ENCODE assay signal across 8 cellular contexts in the genomic region with DNA sequence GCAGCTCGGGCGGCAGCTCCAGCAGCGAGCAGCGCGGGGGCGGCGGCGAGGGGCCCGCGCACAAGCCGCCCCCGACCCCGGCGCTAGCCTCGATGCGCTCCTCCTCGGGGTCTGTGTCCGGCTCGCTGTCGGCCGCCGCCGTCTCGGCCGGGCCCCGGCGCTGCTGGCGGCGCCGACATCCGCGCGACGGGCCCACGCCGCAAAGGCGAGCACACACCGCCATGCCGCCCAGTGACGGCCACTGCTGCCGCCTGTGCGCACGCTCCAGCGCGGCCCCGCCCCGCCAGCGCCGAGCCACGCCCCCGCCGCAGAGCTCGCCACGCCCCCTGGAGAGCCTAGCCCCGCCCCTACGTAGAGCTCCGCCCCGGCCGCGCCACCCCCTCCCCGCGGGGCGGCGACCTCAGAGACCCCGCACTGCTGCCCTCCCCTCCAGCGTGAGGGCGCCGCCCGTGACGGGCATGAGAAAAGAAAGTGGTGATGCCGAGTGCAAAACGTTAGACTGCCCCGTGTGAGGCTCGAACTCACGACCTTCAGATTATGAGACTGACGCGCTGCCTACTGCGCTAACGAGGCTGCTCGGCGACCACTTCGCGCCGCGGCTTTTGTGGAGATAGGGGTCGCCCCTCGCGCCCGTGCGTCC. TPM values are rescaled to one million over a fixed set of nuclear protein-coding genes. Genes with fewer than 3 reads are reported as not detected.
DNase-seq lines count a peak whose midpoint lies in the region; ATAC-seq and TF ChIP-seq lines count a peak whose summit lies in the region.

TSS of gene FBXO31 (minus strand) at position 255 of the 640 bp plus-strand sequence. CDS start at position 223, 32 bp downstream.

- H3K9ac ChIP-seq in SK-N-MC (ENCODE audit: insufficient read length), result peak within 1 kb of the TSS; percentile 71

- peak; percentile 94 for DNase-seq in EL
- DNase-seq in GM23338 (ENCODE audit: low spot score), result peak; percentile 93
- DNase-seq in LNCaP clone FGC (ENCODE audit: low read depth), result no peak
- no peak for DNase-seq in SK-N-MC (ENCODE audit: low read depth, low spot score)
- peak; percentile 89 for DNase-seq in activated naive CD4-positive, alpha-beta T cell treated with anti-CD3 and anti-CD28 coated beads, Interleukin-2, amount 10 ng/mL, durations not matched to agents 7 days and 5 days
- peak; percentile 91 for DNase-seq in globus pallidus (ENCODE audit: low spot score)
- DNase-seq in occipital lobe (lab: John Stamatoyannopoulos, UW), result peak; percentile 87

- H3K4me3 ChIP-seq in GM23338, result peak within 1 kb of the TSS; percentile 97
- peak within 1 kb of the TSS; percentile 77 for H3K4me3 ChIP-seq in LNCaP clone FGC (ENCODE audit: low read depth, low read length)
- H3K4me3 ChIP-seq in SK-N-MC, result peak within 1 kb of the TSS; percentile 84

- H3K27me3 Mint-ChIP-seq in GM23338 (ENCODE audit: insufficient read depth, low read depth, poor library complexity), result peaks cover 25% of the 10 kb centered on the region
- peaks cover 4% of the 10 kb centered on the region for H3K27me3 Mint-ChIP-seq in activated naive CD4-positive, alpha-beta T cell treated with anti-CD3 and anti-CD28 coated beads, Interleukin-2, amount 10 ng/mL, durations not matched to agents 7 days and 5 days

- TF ChIP-seq CTCF in GM23338 (conservative IDR thresholded peaks at IDR 0.05; ENCODE audit: low read depth in 2 of 2), result 0 out of 4 replicates have a peak, but pooled peaks of 1 of the 2 experiments have one; percentile 4
- TF ChIP-seq CTCF in LNCaP clone FGC (IDR thresholded peaks at IDR 0.05; ENCODE audit: control insufficient read depth, extremely low read depth, insufficient read depth), result no peak

- peak within 1 kb of the TSS; percentile 80 for H3K4me3 Mint-ChIP-seq in GM23338
- peak within 1 kb of the TSS; percentile 87 for H3K4me3 Mint-ChIP-seq in activated naive CD4-positive, alpha-beta T cell treated with anti-CD3 and anti-CD28 coated beads, Interleukin-2, amount 10 ng/mL, durations not matched to agents 7 days and 5 days

- CTCF ChIA-PET in activated naive CD4-positive, alpha-beta T cell treated with anti-CD3 and anti-CD28 coated beads, Interleukin-2, amount 10 ng/mL, durations not matched to agents 7 days and 5 days (lab: Charles Lee), result interaction anchor here (1.0 to 2.9 kb wide), 4 partner anchors 9 to 68 kb away, joined by 4 to 17 read pairs (median 4); no protein-coding TSS in a partner anchor

- H3K36me3 ChIP-seq in GM23338 (ENCODE audit: insufficient read depth), result no peaks in the 10 kb centered on the region
- no peaks in the 10 kb centered on the region for H3K36me3 ChIP-seq in SK-N-MC (ENCODE audit: insufficient read depth, low read length)

- H3K27ac ChIP-seq in GM23338 (ENCODE audit: low read depth) (peak within 1 kb of the TSS; percentile 95), SK-N-MC (no peak within 1 kb of the TSS), temporal lobe (ENCODE audit: low read depth, low read length) (peak within 1 kb of the TSS; percentile 67)

- no peaks in the 10 kb centered on the region for H3K9me3 ChIP-seq in SK-N-MC (ENCODE audit: low read depth, low read length)

- no peak within 1 kb of the TSS for H3K27ac Mint-ChIP-seq in GM23338
- H3K27ac Mint-ChIP-seq in activated naive CD4-positive, alpha-beta T cell treated with anti-CD3 and anti-CD28 coated beads, Interleukin-2, amount 10 ng/mL, durations not matched to agents 7 days and 5 days, result peak within 1 kb of the TSS; percentile 99

- H2AFZ ChIP-seq in GM23338, result peak within 1 kb of the TSS; percentile 92

- peaks cover 21% of the 10 kb centered on the region; the same call in 1 of the 2 replicates for H3K4me1 ChIP-seq in GM23338 (ENCODE audit: insufficient read depth)

- no peaks in the 10 kb centered on the region for H3K27me3 ChIP-seq in GM23338 (ENCODE audit: insufficient read depth)

- H3K4me2 ChIP-seq in GM23338, result peak within 1 kb of the TSS; percentile 76

- ATAC-seq in GM23338, result peak; percentile 58

- H3K79me2 ChIP-seq in GM23338 (replicated peaks; ENCODE audit: insufficient read depth), result peaks cover 40% of the 10 kb centered on the region

- H3F3A ChIP-seq in GM23338 (replicated peaks; ENCODE audit: low read depth), result 0 out of 2 replicates have a peak, but pooled peaks cover 10% of the 10 kb centered on the region

- H4K20me1 ChIP-seq in GM23338 (replicated peaks; ENCODE audit: insufficient read depth), result peaks cover 23% of the 10 kb centered on the region

- H3K9me3 Mint-ChIP-seq in GM23338, result peaks cover 6% of the 10 kb centered on the region; the same call in 2 of the 3 replicates
- H3K9me3 Mint-ChIP-seq in activated naive CD4-positive, alpha-beta T cell treated with anti-CD3 and anti-CD28 coated beads, Interleukin-2, amount 10 ng/mL, durations not matched to agents 7 days and 5 days, result no peaks in the 10 kb centered on the region

- H3K4me1 Mint-ChIP-seq in GM23338, result peaks cover 35% of the 10 kb centered on the region
- peaks cover 71% of the 10 kb centered on the region for H3K4me1 Mint-ChIP-seq in activated naive CD4-positive, alpha-beta T cell treated with anti-CD3 and anti-CD28 coated beads, Interleukin-2, amount 10 ng/mL, durations not matched to agents 7 days and 5 days

- peaks cover 7% of the 10 kb centered on the region; the same call in 2 of the 3 replicates for H3K36me3 Mint-ChIP-seq in GM23338 (ENCODE audit: low read depth)
- peaks cover 13% of the 10 kb centered on the region for H3K36me3 Mint-ChIP-seq in activated naive CD4-positive, alpha-beta T cell treated with anti-CD3 and anti-CD28 coated beads, Interleukin-2, amount 10 ng/mL, durations not matched to agents 7 days and 5 days

- H3K9me2 ChIP-seq in GM23338 (ENCODE audit: insufficient read depth), result no peaks in the 10 kb centered on the region

TF ChIP-seq in GM23338, 12 proteins besides CTCF, POLR2A, EP300 and RAD21:
- TF ChIP-seq STAT1 (IDR thresholded peaks at IDR 0.05; ENCODE audit: unreplicated experiment) (no peak), POLR2AphosphoS5 (IDR thresholded peaks at IDR 0.05; ENCODE audit: low read depth) (peak; percentile 41; the same call in 1 of the 2 replicates), CREB1 (CRISPR knock-in tag; IDR thresholded peaks at IDR 0.05; ENCODE audit: low read depth) (peak; percentile 85)
- TF ChIP-seq, protein P1, sequence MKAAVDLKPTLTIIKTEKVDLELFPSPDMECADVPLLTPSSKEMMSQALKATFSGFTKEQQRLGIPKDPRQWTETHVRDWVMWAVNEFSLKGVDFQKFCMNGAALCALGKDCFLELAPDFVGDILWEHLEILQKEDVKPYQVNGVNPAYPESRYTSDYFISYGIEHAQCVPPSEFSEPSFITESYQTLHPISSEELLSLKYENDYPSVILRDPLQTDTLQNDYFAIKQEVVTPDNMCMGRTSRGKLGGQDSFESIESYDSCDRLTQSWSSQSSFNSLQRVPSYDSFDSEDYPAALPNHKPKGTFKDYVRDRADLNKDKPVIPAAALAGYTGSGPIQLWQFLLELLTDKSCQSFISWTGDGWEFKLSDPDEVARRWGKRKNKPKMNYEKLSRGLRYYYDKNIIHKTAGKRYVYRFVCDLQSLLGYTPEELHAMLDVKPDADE (IDR thresholded peaks at IDR 0.05), result peak; percentile 64; the same call in 1 of the 2 replicates
TF ChIP-seq in GM23338: peak in this region for 3.

RNA-seq across cellular contexts. Expression of gene FBXO31, which starts in this region (rescaled TPM):
- total RNA-seq in GM23338 (2014; rRNA removed; shearing (Covaris generic)), result 11.3 and 23.8 TPM in 2 replicates
- polyA plus RNA-seq in GM23338 (2016; fragmentation: Nextera tagmentation; extraction: Ambion mirVana), result 4.5 and 7.0 TPM in 2 replicates
- total RNA-seq in occipital lobe, result 25.6 TPM
- total RNA-seq in temporal lobe, result 25.3 TPM

Comparison
In these comparisons a context has a peak if more than half of its experiments do, and no peak if none do; other contexts are left out.
1. DNase-seq: peak in EL (single experiment), GM23338 (single experiment), activated naive CD4-positive, alpha-beta T cell treated with anti-CD3 and anti-CD28 coated beads, Interleukin-2, amount 10 ng/mL, durations not matched to agents 7 days and 5 days (single experiment), globus pallidus (single experiment) and occipital lobe (single experiment); none in LNCaP clone FGC (single experiment) and SK-N-MC (single experiment).
2. Peak in every context shown above with its lines, with median percentiles within 50 percentile points of each other: H3K4me3 ChIP-seq.